ENCODE assay signal across 1 cellular context in the genomic region with DNA sequence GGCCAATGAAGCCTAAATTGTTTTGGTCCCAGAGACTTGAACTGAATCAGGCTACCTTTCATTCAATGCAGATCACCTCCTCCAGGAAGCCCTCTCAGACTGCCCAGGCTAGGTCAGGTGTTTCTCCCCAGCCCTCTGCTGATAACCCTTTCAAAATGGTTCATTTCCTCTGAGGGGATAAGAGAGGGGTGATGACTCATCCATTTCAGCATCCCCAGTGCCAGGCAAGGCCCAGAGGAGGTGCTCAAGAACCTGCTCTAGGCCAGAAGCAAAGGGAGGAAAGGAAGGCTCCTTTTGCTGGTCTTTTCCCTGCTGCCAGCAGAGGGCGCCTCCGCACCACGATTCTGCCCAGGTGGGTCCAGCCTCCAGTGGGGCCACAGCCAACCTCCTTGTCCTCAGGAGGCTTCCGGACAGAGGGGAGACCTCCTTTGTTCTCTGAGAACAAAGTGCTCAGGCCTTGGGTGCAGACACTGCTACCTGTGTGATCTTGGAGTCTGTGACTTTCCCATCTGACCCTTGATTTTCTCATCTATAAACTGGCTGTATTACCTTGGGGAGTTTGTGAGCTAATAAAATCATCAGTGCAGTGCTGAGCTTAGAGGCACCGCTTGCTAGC.
TF ChIP-seq lines count a peak whose summit lies in the region.

No MANE protein-coding gene starts in this region.

TF ChIP-seq in HepG2, 621 proteins besides CTCF, POLR2A, EP300 and RAD21 (continued from another document):
- TF ChIP-seq, protein P1, sequence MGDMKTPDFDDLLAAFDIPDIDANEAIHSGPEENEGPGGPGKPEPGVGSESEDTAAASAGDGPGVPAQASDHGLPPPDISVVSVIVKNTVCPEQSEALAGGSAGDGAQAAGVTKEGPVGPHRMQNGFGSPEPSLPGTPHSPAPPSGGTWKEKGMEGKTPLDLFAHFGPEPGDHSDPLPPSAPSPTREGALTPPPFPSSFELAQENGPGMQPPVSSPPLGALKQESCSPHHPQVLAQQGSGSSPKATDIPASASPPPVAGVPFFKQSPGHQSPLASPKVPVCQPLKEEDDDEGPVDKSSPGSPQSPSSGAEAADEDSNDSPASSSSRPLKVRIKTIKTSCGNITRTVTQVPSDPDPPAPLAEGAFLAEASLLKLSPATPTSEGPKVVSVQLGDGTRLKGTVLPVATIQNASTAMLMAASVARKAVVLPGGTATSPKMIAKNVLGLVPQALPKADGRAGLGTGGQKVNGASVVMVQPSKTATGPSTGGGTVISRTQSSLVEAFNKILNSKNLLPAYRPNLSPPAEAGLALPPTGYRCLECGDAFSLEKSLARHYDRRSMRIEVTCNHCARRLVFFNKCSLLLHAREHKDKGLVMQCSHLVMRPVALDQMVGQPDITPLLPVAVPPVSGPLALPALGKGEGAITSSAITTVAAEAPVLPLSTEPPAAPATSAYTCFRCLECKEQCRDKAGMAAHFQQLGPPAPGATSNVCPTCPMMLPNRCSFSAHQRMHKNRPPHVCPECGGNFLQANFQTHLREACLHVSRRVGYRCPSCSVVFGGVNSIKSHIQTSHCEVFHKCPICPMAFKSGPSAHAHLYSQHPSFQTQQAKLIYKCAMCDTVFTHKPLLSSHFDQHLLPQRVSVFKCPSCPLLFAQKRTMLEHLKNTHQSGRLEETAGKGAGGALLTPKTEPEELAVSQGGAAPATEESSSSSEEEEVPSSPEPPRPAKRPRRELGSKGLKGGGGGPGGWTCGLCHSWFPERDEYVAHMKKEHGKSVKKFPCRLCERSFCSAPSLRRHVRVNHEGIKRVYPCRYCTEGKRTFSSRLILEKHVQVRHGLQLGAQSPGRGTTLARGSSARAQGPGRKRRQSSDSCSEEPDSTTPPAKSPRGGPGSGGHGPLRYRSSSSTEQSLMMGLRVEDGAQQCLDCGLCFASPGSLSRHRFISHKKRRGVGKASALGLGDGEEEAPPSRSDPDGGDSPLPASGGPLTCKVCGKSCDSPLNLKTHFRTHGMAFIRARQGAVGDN (CRISPR knock-in tag; IDR thresholded peaks at IDR 0.05): peak; percentile 29; the same call in 1 of the 2 replicates
- TF ChIP-seq KDM2A (CRISPR knock-in tag; IDR thresholded peaks at IDR 0.05; ENCODE audit: borderline replicate concordance, low read depth) (peak; percentile 31; the same call in 1 of the 2 replicates), ZNF367 (CRISPR knock-in tag; IDR thresholded peaks at IDR 0.05; ENCODE audit: borderline replicate concordance) (no peak), ZNF30 (CRISPR knock-in tag; IDR thresholded peaks at IDR 0.05) (no peak), TCF7 (IDR thresholded peaks at IDR 0.05; ENCODE audit: low read depth) (no peak), TBX2 (CRISPR knock-in tag; IDR thresholded peaks at IDR 0.05; ENCODE audit: borderline replicate concordance) (no peak), ZBTB8A (CRISPR knock-in tag; IDR thresholded peaks at IDR 0.05; ENCODE audit: borderline replicate concordance, low read depth) (no peak), CC2D1A (CRISPR knock-in tag; IDR thresholded peaks at IDR 0.05) (no peak), STAG1 (CRISPR knock-in tag; IDR thresholded peaks at IDR 0.05) (peak; percentile 99), NCOA1 (CRISPR knock-in tag; IDR thresholded peaks at IDR 0.05) (no peak)
- TF ChIP-seq, protein P2, sequence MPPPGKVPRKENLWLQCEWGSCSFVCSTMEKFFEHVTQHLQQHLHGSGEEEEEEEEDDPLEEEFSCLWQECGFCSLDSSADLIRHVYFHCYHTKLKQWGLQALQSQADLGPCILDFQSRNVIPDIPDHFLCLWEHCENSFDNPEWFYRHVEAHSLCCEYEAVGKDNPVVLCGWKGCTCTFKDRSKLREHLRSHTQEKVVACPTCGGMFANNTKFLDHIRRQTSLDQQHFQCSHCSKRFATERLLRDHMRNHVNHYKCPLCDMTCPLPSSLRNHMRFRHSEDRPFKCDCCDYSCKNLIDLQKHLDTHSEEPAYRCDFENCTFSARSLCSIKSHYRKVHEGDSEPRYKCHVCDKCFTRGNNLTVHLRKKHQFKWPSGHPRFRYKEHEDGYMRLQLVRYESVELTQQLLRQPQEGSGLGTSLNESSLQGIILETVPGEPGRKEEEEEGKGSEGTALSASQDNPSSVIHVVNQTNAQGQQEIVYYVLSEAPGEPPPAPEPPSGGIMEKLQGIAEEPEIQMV (CRISPR knock-in tag; IDR thresholded peaks at IDR 0.05; ENCODE audit: low read depth): 0 out of 2 replicates have a peak, but pooled peaks have one; percentile 23
- TF ChIP-seq, protein P3, sequence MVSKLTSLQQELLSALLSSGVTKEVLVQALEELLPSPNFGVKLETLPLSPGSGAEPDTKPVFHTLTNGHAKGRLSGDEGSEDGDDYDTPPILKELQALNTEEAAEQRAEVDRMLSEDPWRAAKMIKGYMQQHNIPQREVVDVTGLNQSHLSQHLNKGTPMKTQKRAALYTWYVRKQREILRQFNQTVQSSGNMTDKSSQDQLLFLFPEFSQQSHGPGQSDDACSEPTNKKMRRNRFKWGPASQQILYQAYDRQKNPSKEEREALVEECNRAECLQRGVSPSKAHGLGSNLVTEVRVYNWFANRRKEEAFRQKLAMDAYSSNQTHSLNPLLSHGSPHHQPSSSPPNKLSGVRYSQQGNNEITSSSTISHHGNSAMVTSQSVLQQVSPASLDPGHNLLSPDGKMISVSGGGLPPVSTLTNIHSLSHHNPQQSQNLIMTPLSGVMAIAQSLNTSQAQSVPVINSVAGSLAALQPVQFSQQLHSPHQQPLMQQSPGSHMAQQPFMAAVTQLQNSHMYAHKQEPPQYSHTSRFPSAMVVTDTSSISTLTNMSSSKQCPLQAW (CRISPR knock-in tag; IDR thresholded peaks at IDR 0.05): 0 out of 2 replicates have a peak, but pooled peaks have one; percentile 16
- TF ChIP-seq, protein P4, sequence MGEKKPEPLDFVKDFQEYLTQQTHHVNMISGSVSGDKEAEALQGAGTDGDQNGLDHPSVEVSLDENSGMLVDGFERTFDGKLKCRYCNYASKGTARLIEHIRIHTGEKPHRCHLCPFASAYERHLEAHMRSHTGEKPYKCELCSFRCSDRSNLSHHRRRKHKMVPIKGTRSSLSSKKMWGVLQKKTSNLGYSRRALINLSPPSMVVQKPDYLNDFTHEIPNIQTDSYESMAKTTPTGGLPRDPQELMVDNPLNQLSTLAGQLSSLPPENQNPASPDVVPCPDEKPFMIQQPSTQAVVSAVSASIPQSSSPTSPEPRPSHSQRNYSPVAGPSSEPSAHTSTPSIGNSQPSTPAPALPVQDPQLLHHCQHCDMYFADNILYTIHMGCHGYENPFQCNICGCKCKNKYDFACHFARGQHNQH (CRISPR knock-in tag; IDR thresholded peaks at IDR 0.05): peak; percentile 19; the same call in 1 of the 2 replicates
- TF ChIP-seq, protein P5, sequence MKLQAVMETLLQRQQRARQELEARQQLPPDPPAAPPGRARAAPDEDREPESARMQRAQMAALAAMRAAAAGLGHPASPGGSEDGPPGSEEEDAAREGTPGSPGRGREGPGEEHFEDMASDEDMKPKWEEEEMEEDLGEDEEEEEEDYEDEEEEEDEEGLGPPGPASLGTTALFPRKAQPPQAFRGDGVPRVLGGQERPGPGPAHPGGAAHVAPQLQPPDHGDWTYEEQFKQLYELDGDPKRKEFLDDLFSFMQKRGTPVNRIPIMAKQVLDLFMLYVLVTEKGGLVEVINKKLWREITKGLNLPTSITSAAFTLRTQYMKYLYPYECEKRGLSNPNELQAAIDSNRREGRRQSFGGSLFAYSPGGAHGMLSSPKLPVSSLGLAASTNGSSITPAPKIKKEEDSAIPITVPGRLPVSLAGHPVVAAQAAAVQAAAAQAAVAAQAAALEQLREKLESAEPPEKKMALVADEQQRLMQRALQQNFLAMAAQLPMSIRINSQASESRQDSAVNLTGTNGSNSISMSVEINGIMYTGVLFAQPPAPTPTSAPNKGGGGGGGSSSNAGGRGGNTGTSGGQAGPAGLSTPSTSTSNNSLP (IDR thresholded peaks at IDR 0.05; ENCODE audit: low read depth, low read length): no peak
